Comparison of ENCODE assay signal across 10 cellular contexts in genomic region chr4:174170906-174171305, GRCh38.
"Had no signal": no experiment of that assay in that cellular context is flagged by ENCODE, and none has a peak within 500 bp of the region (broad histone marks: within the 10 kb centered on the region; RNA-seq: fewer than 3 reads in every experiment).

No MANE protein-coding gene starts in this region.

- H3K9ac ChIP-seq: GM23248 had no signal

- H3K27ac ChIP-seq: GM23248, HL-60 had no signal

- DNase-seq: GM23248, GOT3, H7, HFFc6, IMR-90, KBM-7 had no signal

- H2AFZ ChIP-seq: GM23248 had no signal

- ATAC-seq: HCT116 had no signal

- H3K36me3 ChIP-seq: HAP-1 had no signal

- H3K9me3 ChIP-seq: HAP-1 had no signal

- H3K4me3 ChIP-seq: GM23248, HAP-1 had no signal

- H3K4me1 ChIP-seq: HAP-1 had no signal

- FAIRE-seq: HTR-8/SVneo had no signal
